Comparison of ENCODE assay signal across 10 cellular contexts in the genomic region with DNA sequence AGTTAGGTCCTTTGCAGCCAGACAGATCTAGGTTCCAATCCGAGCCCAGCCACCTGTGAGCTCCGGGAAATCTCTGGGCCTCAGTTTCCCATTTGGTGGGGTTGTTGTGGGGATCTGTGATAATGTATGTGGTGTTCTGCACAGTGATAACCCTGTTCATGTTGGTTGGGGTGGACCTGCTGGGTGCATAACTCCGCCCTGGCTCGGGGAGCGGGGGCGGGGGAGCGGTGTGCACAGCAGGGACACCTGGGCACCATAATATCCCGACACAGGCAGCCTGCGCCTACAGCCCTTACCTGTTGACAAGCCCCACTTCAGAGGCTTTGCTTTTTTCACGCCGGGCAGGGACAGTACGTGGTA. TPM values are rescaled to one million over a fixed set of nuclear protein-coding genes. Genes with fewer than 3 reads are reported as not detected.
DNase-seq lines count a peak whose midpoint lies in the region; ATAC-seq, FAIRE-seq and TF ChIP-seq lines count a peak whose summit lies in the region.
"Had no signal": no experiment of that assay in that cellular context is flagged by ENCODE, and none has a peak within 500 bp of the region (broad histone marks: within the 10 kb centered on the region; RNA-seq: fewer than 3 reads in every experiment).

No MANE protein-coding gene starts in this region.

- H2BK15ac ChIP-seq in mesendoderm (replicated peaks; ENCODE audit: low read depth), result no peak overlapping the region

- H3K4me3 ChIP-seq in A549 (no peak overlapping the region), HCT116 (replicated peaks in 1 of 2; ENCODE audit: low read depth in 1 of 2, low read length in 2 of 2) (peak overlapping the region; percentile 45 to 56), mesendoderm (ENCODE audit: low read length) (no peak overlapping the region)

- peaks cover 16% of the 10 kb centered on the region for H3K4me1 Mint-ChIP-seq in brain

- H3K79me2 ChIP-seq in HCT116 (ENCODE audit: insufficient read depth, low read length) (no peaks in the 10 kb centered on the region), mesendoderm (ENCODE audit: control insufficient read depth, insufficient read depth, low read length) (no peaks in the 10 kb centered on the region)

- no peaks in the 10 kb centered on the region for H3K36me3 Mint-ChIP-seq in brain

- DNase-seq in A549 (ENCODE audit: low read depth in 1 of 2, low spot score in 1 of 2) (no peak), HCT116 (ENCODE audit: low read depth, low spot score) (no peak), mesendoderm (no peak), NCI-H524 (lab: John Stamatoyannopoulos, UW) (no peak)
- DNase-seq in activated effector memory CD4-positive, alpha-beta T cell treated with anti-CD3 and anti-CD28 coated beads, Interleukin-2, amount 50 U/mL, for 16 hours, result no peak

- RAD21 ChIA-PET in HCT116 (lab: Charles Lee; ENCODE audit: low non-redundant PET in 1 of 2, low total read pairs in 2 of 2, uncharacterized antibody in 2 of 2, unreplicated experiment in 2 of 2), result interaction anchor here (0.5 to 1.3 kb wide), 2 partner anchors 9 to 66 kb away, joined by 3 read pairs; no protein-coding TSS in a partner anchor

- TF ChIP-seq EP300 in A549 (IDR thresholded peaks at IDR 0.05), result no peak

- no peaks in the 10 kb centered on the region for H4K20me1 ChIP-seq in HCT116 (ENCODE audit: insufficient read depth)

- no peak overlapping the region for H3K4ac ChIP-seq in mesendoderm (ENCODE audit: low read depth, low read length)

- TF ChIP-seq POLR2A in A549 (IDR thresholded peaks at IDR 0.05; ENCODE audit: low read length) (no peak), HCT116 (IDR thresholded peaks at IDR 0.05; ENCODE audit: borderline replicate concordance, extremely low read depth, insufficient read depth, insufficient read length) (no peak)

- H3K36me3 ChIP-seq in HCT116 (ENCODE audit: control insufficient read depth in 1 of 2, insufficient read depth in 2 of 2, low read length in 2 of 2), result no peaks in the 10 kb centered on the region
- no peaks in the 10 kb centered on the region for H3K36me3 ChIP-seq in mesendoderm (ENCODE audit: control insufficient read depth, insufficient read depth, low read length)
- H3K36me3 ChIP-seq: uterus had no signal

- H4K5ac ChIP-seq in mesendoderm (ENCODE audit: low read length), result no peak overlapping the region

- 0 out of 3 replicates have a peak, but pooled peaks cover 2% of the 10 kb centered on the region for H3K4me1 ChIP-seq in A549
- H3K4me1 ChIP-seq in HCT116 (ENCODE audit: control insufficient read depth in 1 of 2, insufficient read depth in 2 of 2, low read length in 2 of 2), result peaks cover 13 to 19% of the 10 kb centered on the region in 2 experiments
- H3K4me1 ChIP-seq in mesendoderm (ENCODE audit: control insufficient read depth, low read depth, low read length), result peaks cover 16% of the 10 kb centered on the region
- H3K4me1 ChIP-seq: uterus had no signal

- no peak overlapping the region for H2AK5ac ChIP-seq in mesendoderm (ENCODE audit: low read length)

- no peak overlapping the region for H3K27ac ChIP-seq in A549
- peak overlapping the region; percentile 32; the same call in 1 of the 2 replicates for H3K27ac ChIP-seq in HCT116 (ENCODE audit: low read depth, low read length)
- H3K27ac ChIP-seq in mesendoderm (ENCODE audit: low read depth, low read length), result no peak overlapping the region
- H3K27ac ChIP-seq: uterus had no signal

- peak overlapping the region; percentile 65 to 79 (median 75) for H3K4me3 Mint-ChIP-seq in brain

- peak overlapping the region; percentile 22 for H3K56ac ChIP-seq in mesendoderm (ENCODE audit: low read length)

- H2BK5ac ChIP-seq in mesendoderm (ENCODE audit: low read length), result no peak overlapping the region

- TF ChIP-seq CTCF in A549 (IDR thresholded peaks at IDR 0.05), result no peak
- TF ChIP-seq CTCF in HCT116 (IDR thresholded peaks at IDR 0.05 in 2 of 3, conservative IDR thresholded peaks at IDR 0.05 in 1 of 3; ENCODE audit: borderline replicate concordance in 1 of 3, insufficient read depth in 1 of 3, low read depth in 2 of 3, low read length in 2 of 3), result no peak
- no peak for TF ChIP-seq CTCF in brain (conservative IDR thresholded peaks at IDR 0.05)

- ATAC-seq in A549 (peak in 1 of 2 experiments; percentile 28; a peak in 3 of 6 replicates), HCT116 (peak; percentile 77), HG03469 (IDR thresholded peaks at IDR 0.05; ENCODE audit: unreplicated experiment) (no peak), GM19452 (IDR thresholded peaks at IDR 0.05; ENCODE audit: unreplicated experiment) (no peak)

- H2BK120ac ChIP-seq in mesendoderm (ENCODE audit: low read depth, low read length), result no peak overlapping the region

- peak overlapping the region; percentile 4 for H3K18ac ChIP-seq in mesendoderm (ENCODE audit: low read length)

- intact Hi-C loops in HCT116 (cut with micrococcal nuclease), result no loop called here

- no peaks in the 10 kb centered on the region for H3K9me2 ChIP-seq in HCT116 (ENCODE audit: insufficient read depth)

- H3K27me3 Mint-ChIP-seq in brain, result peaks cover 20% of the 10 kb centered on the region

- CTCF ChIA-PET in A549 (lab: Yijun Ruan, JAX) (interaction anchor here (0.9 to 1.3 kb wide), 10 partner anchors 12 to 429 kb away, joined by 3 to 5 read pairs (median 4); partner anchors contain the start of gene ACOT11), HCT116 (lab: Charles Lee) (interaction anchor here (1.0 to 2.3 kb wide), 11 partner anchors 10 to 418 kb away, joined by 3 to 26 read pairs (median 4); partner anchors contain the start of gene ACOT11)

- FAIRE-seq in A549 (lab: Jason Lieb, UNC), result no peak
- FAIRE-seq: G401.6 had no signal

- H3K23ac ChIP-seq in mesendoderm (ENCODE audit: low read length), result no peak overlapping the region

- peaks cover 0 to 15% (median 8%) of the 10 kb centered on the region in 5 experiments for H3K9me3 Mint-ChIP-seq in brain

- H3K9ac ChIP-seq in HCT116 (ENCODE audit: low read length), result peak overlapping the region; percentile 57
- no peak overlapping the region for H3K9ac ChIP-seq in mesendoderm (ENCODE audit: low read length)

- TF ChIP-seq RAD21 in A549 (conservative IDR thresholded peaks at IDR 0.05 in 1 of 2, IDR thresholded peaks at IDR 0.05 in 1 of 2) (no peak), HCT116 (IDR thresholded peaks at IDR 0.05; ENCODE audit: low read depth) (peak; percentile 6; the same call in 1 of the 2 replicates)

- H3K4me2 ChIP-seq in A549, result peak overlapping the region; percentile 95
- peak overlapping the region; percentile 79 for H3K4me2 ChIP-seq in HCT116 (ENCODE audit: low read length)
- peak overlapping the region; percentile 0 for H3K4me2 ChIP-seq in mesendoderm (ENCODE audit: low read length)

- peak overlapping the region in 1 of 5 experiments; percentile 54 for H3K27ac Mint-ChIP-seq in brain

- no peak overlapping the region for H4K8ac ChIP-seq in mesendoderm (ENCODE audit: low read depth, low read length)

- H3K79me1 ChIP-seq in mesendoderm (ENCODE audit: low read length), result no peaks in the 10 kb centered on the region

- H3K9me3 ChIP-seq in A549 (no peaks in the 10 kb centered on the region), HCT116 (ENCODE audit: control insufficient read depth in 1 of 2, insufficient read depth in 1 of 2, low read depth in 1 of 2, low read length in 2 of 2) (no peaks in the 10 kb centered on the region)
- H3K9me3 ChIP-seq: uterus had no signal

- H2AFZ ChIP-seq in HCT116 (ENCODE audit: low read depth, low read length, poor library complexity, severe bottlenecking), result peak overlapping the region; percentile 17

- POLR2A ChIA-PET in A549 (lab: Yijun Ruan, JAX), result no interaction called here
- POLR2A ChIA-PET in HCT116 (lab: Charles Lee), result interaction anchor here (1.0 to 1.5 kb wide), 3 partner anchors 16 to 300 kb away, joined by 3 to 4 read pairs (median 3); partner anchors contain the start of genes CYB5RL and MRPL37

- BruUV-seq in HCT116 (replicated peaks; lab: Mats Ljungman, UMichigan), result no TSS peak

- 96% methylated on average over 10 of the region's 12 CpGs for WGBS in A549 (ENCODE audit: missing lambda C conversion rate)
- WGBS in mesendoderm (ENCODE audit: extremely low coverage, insufficient coverage, low lambda C conversion rate), result no CpG with 5 or more reads among the region's 12 CpGs

- no peaks in the 10 kb centered on the region for H3K27me3 ChIP-seq in HCT116 (ENCODE audit: insufficient read depth, low read length)
- no peaks in the 10 kb centered on the region for H3K27me3 ChIP-seq in mesendoderm (ENCODE audit: insufficient read depth, low read length, poor library complexity)
- H3K27me3 ChIP-seq: uterus had no signal

TF ChIP-seq in A549, 52 proteins besides CTCF, POLR2A, EP300 and RAD21 (continues in another document):
- no peak for TF ChIP-seq HEYL (CRISPR knock-in tag; IDR thresholded peaks at IDR 0.05)
- TF ChIP-seq CHD2 (IDR thresholded peaks at IDR 0.05; ENCODE audit: low read length, partially characterized antibody), result no peak
- no peak for TF ChIP-seq HOXA7 (CRISPR knock-in tag; IDR thresholded peaks at IDR 0.05)
- TF ChIP-seq FOSB (CRISPR knock-in tag; IDR thresholded peaks at IDR 0.05), result no peak
- TF ChIP-seq CBX8 (IDR thresholded peaks at IDR 0.05), result no peak
- TF ChIP-seq JUNB (IDR thresholded peaks at IDR 0.05), result no peak
- TF ChIP-seq ESRRA (IDR thresholded peaks at IDR 0.05; ENCODE audit: borderline replicate concordance, low read length), result no peak
- TF ChIP-seq KDM5A (IDR thresholded peaks at IDR 0.05), result no peak
- TF ChIP-seq MAFK (IDR thresholded peaks at IDR 0.05; ENCODE audit: partially characterized antibody), result no peak
- no peak for TF ChIP-seq NR3C1 (IDR thresholded peaks at IDR 0.05)

TF ChIP-seq in HCT116, 20 proteins besides CTCF, POLR2A, EP300 and RAD21:
- TF ChIP-seq SP1 (IDR thresholded peaks at IDR 0.05; ENCODE audit: low read depth) (no peak), CEBPB (IDR thresholded peaks at IDR 0.05; ENCODE audit: low read depth) (no peak), YY1 (IDR thresholded peaks at IDR 0.05; ENCODE audit: extremely low read depth, insufficient replicate concordance, low read depth, low read length) (peak; percentile 52), POLR2AphosphoS5 (IDR thresholded peaks at IDR 0.05; ENCODE audit: low read depth, low read length) (no peak), EGR1 (IDR thresholded peaks at IDR 0.05; ENCODE audit: low read depth) (peak; percentile 95)

RNA-seq across cellular contexts. Expression of gene ACOT11, which starts 48.0 kb away (rescaled TPM):
- polyA plus RNA-seq in A549 (2011; rRNA removed) (1.7 and 2.0 TPM in 2 replicates), A549 (2017; fragmentation: RNase III; extraction: RNeasy Plus Mini Kit Qiagen cat#74134 plus additional on column Dnase treatment) (1.5 to 1.8 TPM (median 1.7 TPM) in 3 replicates), brain (ENCODE audit: insufficient read depth, low read depth, low replicate concordance) (3.2 TPM)
- polyA plus RNA-seq in A549 (2012; cell fraction: cytosol; rRNA removed), result 2.2 and 2.8 TPM in 2 replicates
- polyA plus RNA-seq in A549 (2012; cell fraction: nucleus; rRNA removed), result 7.0 and 9.9 TPM in 2 replicates
- 2.6 and 2.8 TPM in 2 replicates for polyA minus RNA-seq in A549 (2011; rRNA and poly(A)+ RNA removed)
- 31.1 TPM for total RNA-seq in HCT116 (2021; ENCODE audit: unreplicated experiment)
- polyA plus RNA-seq in HCT116 (2012), result 17.3 and 18.7 TPM in 2 replicates
- polyA plus RNA-seq in mesendoderm (2013, experiment 1 of 2), result 3.4 TPM
- polyA plus RNA-seq in mesendoderm (2013, experiment 2 of 2), result 3.5 TPM

Comparison
In these comparisons a context has a peak if more than half of its experiments do, and no peak if none do; other contexts are left out.
1. H3K4me2 ChIP-seq: peak in every context shown above with its lines; median percentile 95 in A549; 79 in HCT116; 0 in mesendoderm.
2. H3K4me3 ChIP-seq: peak in HCT116 (2 of 2); none in A549 (single experiment) and mesendoderm (single experiment).
3. Of the 6 proteins assayed by ChIP-seq in both A549 and HCT116: peak only in A549: none; only in HCT116: RAD21; in both: none; in neither: 5.